In the genomic region with DNA sequence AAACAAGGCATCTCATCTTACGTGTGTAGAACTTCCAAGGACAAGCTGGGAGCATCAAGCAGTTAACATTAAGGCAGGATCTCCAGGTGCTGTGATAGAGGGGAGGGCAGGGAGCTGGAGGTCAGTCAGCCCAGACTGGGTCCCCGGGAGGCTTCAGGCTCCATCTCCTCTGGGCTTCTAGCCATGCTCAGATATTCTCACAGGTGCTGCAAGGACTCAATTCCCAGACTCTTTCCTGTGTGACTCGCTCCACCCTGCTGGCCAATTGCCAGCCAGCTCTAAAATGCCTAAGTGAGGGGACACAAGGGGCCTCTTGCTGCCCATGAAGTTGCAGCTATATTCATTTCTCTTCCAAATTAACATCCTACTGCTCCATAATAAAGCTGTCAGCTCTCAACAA, we compare ENCODE assay signal across 19 cellular contexts.
DNase-seq lines count a peak whose midpoint lies in the region; ATAC-seq, FAIRE-seq and TF ChIP-seq lines count a peak whose summit lies in the region.
"Had no signal": no experiment of that assay in that cellular context is flagged by ENCODE, and none has a peak within 500 bp of the region (broad histone marks: within the 10 kb centered on the region; RNA-seq: fewer than 3 reads in every experiment).

No MANE protein-coding gene starts in this region.

- no peaks in the 10 kb centered on the region for H3K27me3 ChIP-seq in HepG2 (ENCODE audit: control insufficient read depth in 1 of 2, insufficient read depth in 2 of 2, low read length in 2 of 2)
- H3K27me3 ChIP-seq: brain microvascular endothelial cell, esophagus squamous epithelium, heart right ventricle had no signal

- POLR2A ChIA-PET in HEK293 (lab: Yijun Ruan, JAX) (no interaction called here), HepG2 (lab: Yijun Ruan, JAX) (no interaction called here)

- H3K4me1 ChIP-seq in HEK293 (ENCODE audit: control insufficient read depth, insufficient read depth, low read length) (peaks cover 6% of the 10 kb centered on the region; the same call in 1 of the 2 replicates), HepG2 (ENCODE audit: insufficient read depth, low read length) (peaks cover 8% of the 10 kb centered on the region; the same call in 1 of the 2 replicates)

- no peak for TF ChIP-seq RAD21 in HepG2 (CRISPR knock-in tag; IDR thresholded peaks at IDR 0.05)

- TF ChIP-seq POLR2A in HepG2 (IDR thresholded peaks at IDR 0.05; ENCODE audit: insufficient read depth in 1 of 2, low read depth in 2 of 2, low read length in 2 of 2): no peak
- TF ChIP-seq POLR2A in GM12891 (IDR thresholded peaks at IDR 0.05; ENCODE audit: low read depth, low read length): no peak

- H3K36me3 ChIP-seq in HEK293 (ENCODE audit: control insufficient read depth in 2 of 2, insufficient read depth in 1 of 2, low read length in 2 of 2): no peaks in the 10 kb centered on the region
- no peaks in the 10 kb centered on the region; a peak in 1 of 5 replicates for H3K36me3 ChIP-seq in HepG2 (replicated peaks in 1 of 2; ENCODE audit: control insufficient read depth in 1 of 2, insufficient read depth in 2 of 2, low read length in 2 of 2)
- H3K36me3 ChIP-seq: brain microvascular endothelial cell, esophagus squamous epithelium, heart right ventricle, thoracic aorta had no signal

- no peaks in the 10 kb centered on the region for H4K20me1 ChIP-seq in HepG2 (ENCODE audit: insufficient read depth, low read length)

- no TSS peak for BruUV-seq in HepG2 (replicated peaks; lab: Mats Ljungman, UMichigan)

- H3K79me2 ChIP-seq in HepG2 (ENCODE audit: insufficient read depth, low read length): no peaks in the 10 kb centered on the region

- peak; percentile 29 for DNase-seq in DMS53 (lab: John Stamatoyannopoulos, UW)
- no peak for DNase-seq in DMS53 treated with DMSO at 0.1 percent for 48 hours (lab: John Stamatoyannopoulos, UW; ENCODE audit: unreplicated experiment)
- DNase-seq in NCI-H748 treated with DMSO at 0.1 percent for 48 hours (lab: John Stamatoyannopoulos, UW): peak; percentile 59
- no peak for DNase-seq in HepG2 (ENCODE audit: low spot score)
- DNase-seq in GM12891 (ENCODE audit: insufficient read length, low spot score): no peak
- no peak for DNase-seq in GM13977 (ENCODE audit: low spot score)
- no peak for DNase-seq in cerebellar cortex (ENCODE audit: low spot score)
- DNase-seq: activated CD4-positive, CD25-positive, alpha-beta regulatory T cell treated with anti-CD3 and anti-CD28 coated beads, Interleukin-2, amount 50 U/mL, for 72 hours; activated naive CD4-positive, alpha-beta T cell treated with anti-CD3 and anti-CD28 coated beads, Interleukin-2, amount 50 U/mL, for 16 hours; brain microvascular endothelial cell; CD4-positive, CD25-positive, alpha-beta regulatory T cell; esophagus squamous epithelium; heart right ventricle; midbrain; stimulated activated CD4-positive, alpha-beta T cell treated with anti-CD3 and anti-CD28 coated beads, Interleukin-2, amount 100 ng/mL, for 48 hours had no signal

- H3K27ac ChIP-seq in HEK293 (ENCODE audit: extremely low read depth, low read depth, low read length): no peak overlapping the region
- no peak overlapping the region for H3K27ac ChIP-seq in HepG2 (ENCODE audit: extremely low read length, insufficient read depth, low read length)
- H3K27ac ChIP-seq: brain microvascular endothelial cell, esophagus squamous epithelium, heart right ventricle, thoracic aorta had no signal

- TF ChIP-seq EP300 in HepG2 (IDR thresholded peaks at IDR 0.05; ENCODE audit: low read depth in 2 of 2, low read length in 2 of 2): no peak
- TF ChIP-seq EP300 in HepG2 (CRISPR knock-in tag; IDR thresholded peaks at IDR 0.05; ENCODE audit: borderline replicate concordance): no peak

- H3K9me3 ChIP-seq in HEK293 (ENCODE audit: control insufficient read depth, insufficient read depth, low read depth, low read length) (no peaks in the 10 kb centered on the region), HepG2 (ENCODE audit: low read length) (no peaks in the 10 kb centered on the region)
- H3K9me3 ChIP-seq: esophagus squamous epithelium, heart right ventricle, thoracic aorta had no signal

- no peak overlapping the region for H3K4me2 ChIP-seq in HepG2 (ENCODE audit: low read depth, low read length)

- no peak overlapping the region for H3K9ac ChIP-seq in HepG2 (ENCODE audit: insufficient read depth, low read depth, low read length)

- in situ Hi-C loops in HepG2 (cut with HindIII; ENCODE audit: extremely low pct_ligation_motif_present, low pct_unique_long_range_greater_than_20kb): no loop called here
- in situ Hi-C loops in GM13977 (cut with MboI; ENCODE audit: low pct_unique_long_range_greater_than_20kb, low sequenced_read_pairs, unreplicated experiment): no loop called here

- CTCF ChIA-PET in HEK293 (lab: Yijun Ruan, JAX): interaction anchor here (0.6 to 1.2 kb wide), 4 partner anchors 24 to 298 kb away, joined by 4 to 5 read pairs (median 4); no protein-coding TSS in a partner anchor
- CTCF ChIA-PET in HepG2 (lab: Yijun Ruan, JAX; ENCODE audit: low intra/inter-chr PET ratio, low total read pairs): no interaction called here

- H2AFZ ChIP-seq in HepG2 (ENCODE audit: low read length): no peak overlapping the region

- TF ChIP-seq CTCF in HEK293 (tag by site-specific recombination; IDR thresholded peaks at IDR 0.05) (no peak), HepG2 (CRISPR knock-in tag; IDR thresholded peaks at IDR 0.05) (no peak), GM13977 (IDR thresholded peaks at IDR 0.05; ENCODE audit: extremely low read depth, insufficient read depth, missing control alignments) (no peak)

- ATAC-seq in HepG2: peak; percentile 32; the same call in 1 of the 3 replicates

- FAIRE-seq in HepG2 (lab: Jason Lieb, UNC) (no peak), GM12891 (lab: Jason Lieb, UNC) (no peak)
- FAIRE-seq: GM12878, keratinocyte had no signal

- 100% methylated on average over 2 of the region's 3 CpGs for WGBS in HepG2 (ENCODE audit: low lambda C conversion rate)

- H3K4me3 ChIP-seq in HEK293 (ENCODE audit: low read depth, low read length): no peak overlapping the region
- no peak overlapping the region for H3K4me3 ChIP-seq in HepG2 (replicated peaks in 1 of 3; ENCODE audit: insufficient read depth in 1 of 3, low read depth in 2 of 3, low read length in 3 of 3)
- H3K4me3 ChIP-seq: esophagus squamous epithelium, GM12878, heart right ventricle, thoracic aorta had no signal

- intact Hi-C loops in HepG2 (cut with micrococcal nuclease; ENCODE audit: unreplicated experiment): no loop called here

TF ChIP-seq in HEK293, 187 proteins besides CTCF, POLR2A, EP300 and RAD21 (continues in another document):
- TF ChIP-seq ZBTB48 (tag by site-specific recombination; IDR thresholded peaks at IDR 0.05) (no peak), KLF7 (tag by site-specific recombination; IDR thresholded peaks at IDR 0.05; ENCODE audit: borderline replicate concordance) (no peak), ZNF140 (tag by site-specific recombination; IDR thresholded peaks at IDR 0.05) (no peak), ZBTB7A (tag by site-specific recombination; IDR thresholded peaks at IDR 0.05; ENCODE audit: low read depth) (no peak)
- TF ChIP-seq, protein P1, sequence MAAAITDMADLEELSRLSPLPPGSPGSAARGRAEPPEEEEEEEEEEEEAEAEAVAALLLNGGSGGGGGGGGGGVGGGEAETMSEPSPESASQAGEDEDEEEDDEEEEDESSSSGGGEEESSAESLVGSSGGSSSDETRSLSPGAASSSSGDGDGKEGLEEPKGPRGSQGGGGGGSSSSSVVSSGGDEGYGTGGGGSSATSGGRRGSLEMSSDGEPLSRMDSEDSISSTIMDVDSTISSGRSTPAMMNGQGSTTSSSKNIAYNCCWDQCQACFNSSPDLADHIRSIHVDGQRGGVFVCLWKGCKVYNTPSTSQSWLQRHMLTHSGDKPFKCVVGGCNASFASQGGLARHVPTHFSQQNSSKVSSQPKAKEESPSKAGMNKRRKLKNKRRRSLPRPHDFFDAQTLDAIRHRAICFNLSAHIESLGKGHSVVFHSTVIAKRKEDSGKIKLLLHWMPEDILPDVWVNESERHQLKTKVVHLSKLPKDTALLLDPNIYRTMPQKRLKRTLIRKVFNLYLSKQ (tag by site-specific recombination; IDR thresholded peaks at IDR 0.05; ENCODE audit: borderline replicate concordance): no peak

TF ChIP-seq in HepG2, 621 proteins besides CTCF, POLR2A, EP300 and RAD21 (continues in another document):
- TF ChIP-seq, protein P2, sequence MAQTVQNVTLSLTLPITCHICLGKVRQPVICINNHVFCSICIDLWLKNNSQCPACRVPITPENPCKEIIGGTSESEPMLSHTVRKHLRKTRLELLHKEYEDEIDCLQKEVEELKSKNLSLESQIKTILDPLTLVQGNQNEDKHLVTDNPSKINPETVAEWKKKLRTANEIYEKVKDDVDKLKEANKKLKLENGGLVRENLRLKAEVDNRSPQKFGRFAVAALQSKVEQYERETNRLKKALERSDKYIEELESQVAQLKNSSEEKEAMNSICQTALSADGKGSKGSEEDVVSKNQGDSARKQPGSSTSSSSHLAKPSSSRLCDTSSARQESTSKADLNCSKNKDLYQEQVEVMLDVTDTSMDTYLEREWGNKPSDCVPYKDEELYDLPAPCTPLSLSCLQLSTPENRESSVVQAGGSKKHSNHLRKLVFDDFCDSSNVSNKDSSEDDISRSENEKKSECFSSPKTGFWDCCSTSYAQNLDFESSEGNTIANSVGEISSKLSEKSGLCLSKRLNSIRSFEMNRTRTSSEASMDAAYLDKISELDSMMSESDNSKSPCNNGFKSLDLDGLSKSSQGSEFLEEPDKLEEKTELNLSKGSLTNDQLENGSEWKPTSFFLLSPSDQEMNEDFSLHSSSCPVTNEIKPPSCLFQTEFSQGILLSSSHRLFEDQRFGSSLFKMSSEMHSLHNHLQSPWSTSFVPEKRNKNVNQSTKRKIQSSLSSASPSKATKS (CRISPR knock-in tag; IDR thresholded peaks at IDR 0.05): no peak
- TF ChIP-seq ZNF225 (CRISPR knock-in tag; IDR thresholded peaks at IDR 0.05) (no peak), ARNTL (CRISPR knock-in tag; IDR thresholded peaks at IDR 0.05) (no peak)

TF ChIP-seq in GM12891, 5 proteins besides CTCF, POLR2A, EP300 and RAD21:
- TF ChIP-seq TAF1 (IDR thresholded peaks at IDR 0.05; ENCODE audit: low read depth, low read length): no peak

Comparison
In these comparisons a context has a peak if more than half of its experiments do, and no peak if none do; other contexts are left out.
1. DNase-seq: peak in DMS53 (single experiment) and NCI-H748 treated with DMSO at 0.1 percent for 48 hours (single experiment); none in DMS53 treated with DMSO at 0.1 percent for 48 hours (single experiment), HepG2 (single experiment), GM12891 (single experiment), GM13977 (single experiment) and cerebellar cortex (single experiment).